In the genomic region with DNA sequence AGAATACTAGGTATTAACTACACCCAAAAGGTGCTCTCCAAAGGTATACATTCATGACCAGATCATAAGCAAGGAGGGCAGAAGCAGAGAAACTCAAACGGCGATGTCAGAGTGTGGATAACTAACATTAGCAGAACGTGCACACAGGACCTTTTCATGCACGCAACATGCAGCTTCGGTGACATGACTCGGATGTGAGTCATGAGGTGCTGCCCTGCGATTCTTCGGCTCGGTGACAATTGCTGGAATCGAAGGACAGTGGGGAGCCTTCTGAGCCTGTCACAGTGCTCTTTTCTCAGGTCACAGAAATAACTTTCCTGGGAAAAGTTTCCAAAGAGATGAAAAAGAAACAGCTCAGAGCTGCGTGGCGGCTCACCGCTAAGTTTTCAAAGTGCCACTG, we compare ENCODE assay signal across 1 cellular context.
A peak's percentile ranks its signal among the peaks of the same experiment; 100 is the strongest.
TF ChIP-seq lines count a peak whose summit lies in the region.

No MANE protein-coding gene starts in this region.

TF ChIP-seq in HepG2, 621 proteins besides CTCF, POLR2A, EP300 and RAD21 (continued from another document):
- TF ChIP-seq, protein P1, sequence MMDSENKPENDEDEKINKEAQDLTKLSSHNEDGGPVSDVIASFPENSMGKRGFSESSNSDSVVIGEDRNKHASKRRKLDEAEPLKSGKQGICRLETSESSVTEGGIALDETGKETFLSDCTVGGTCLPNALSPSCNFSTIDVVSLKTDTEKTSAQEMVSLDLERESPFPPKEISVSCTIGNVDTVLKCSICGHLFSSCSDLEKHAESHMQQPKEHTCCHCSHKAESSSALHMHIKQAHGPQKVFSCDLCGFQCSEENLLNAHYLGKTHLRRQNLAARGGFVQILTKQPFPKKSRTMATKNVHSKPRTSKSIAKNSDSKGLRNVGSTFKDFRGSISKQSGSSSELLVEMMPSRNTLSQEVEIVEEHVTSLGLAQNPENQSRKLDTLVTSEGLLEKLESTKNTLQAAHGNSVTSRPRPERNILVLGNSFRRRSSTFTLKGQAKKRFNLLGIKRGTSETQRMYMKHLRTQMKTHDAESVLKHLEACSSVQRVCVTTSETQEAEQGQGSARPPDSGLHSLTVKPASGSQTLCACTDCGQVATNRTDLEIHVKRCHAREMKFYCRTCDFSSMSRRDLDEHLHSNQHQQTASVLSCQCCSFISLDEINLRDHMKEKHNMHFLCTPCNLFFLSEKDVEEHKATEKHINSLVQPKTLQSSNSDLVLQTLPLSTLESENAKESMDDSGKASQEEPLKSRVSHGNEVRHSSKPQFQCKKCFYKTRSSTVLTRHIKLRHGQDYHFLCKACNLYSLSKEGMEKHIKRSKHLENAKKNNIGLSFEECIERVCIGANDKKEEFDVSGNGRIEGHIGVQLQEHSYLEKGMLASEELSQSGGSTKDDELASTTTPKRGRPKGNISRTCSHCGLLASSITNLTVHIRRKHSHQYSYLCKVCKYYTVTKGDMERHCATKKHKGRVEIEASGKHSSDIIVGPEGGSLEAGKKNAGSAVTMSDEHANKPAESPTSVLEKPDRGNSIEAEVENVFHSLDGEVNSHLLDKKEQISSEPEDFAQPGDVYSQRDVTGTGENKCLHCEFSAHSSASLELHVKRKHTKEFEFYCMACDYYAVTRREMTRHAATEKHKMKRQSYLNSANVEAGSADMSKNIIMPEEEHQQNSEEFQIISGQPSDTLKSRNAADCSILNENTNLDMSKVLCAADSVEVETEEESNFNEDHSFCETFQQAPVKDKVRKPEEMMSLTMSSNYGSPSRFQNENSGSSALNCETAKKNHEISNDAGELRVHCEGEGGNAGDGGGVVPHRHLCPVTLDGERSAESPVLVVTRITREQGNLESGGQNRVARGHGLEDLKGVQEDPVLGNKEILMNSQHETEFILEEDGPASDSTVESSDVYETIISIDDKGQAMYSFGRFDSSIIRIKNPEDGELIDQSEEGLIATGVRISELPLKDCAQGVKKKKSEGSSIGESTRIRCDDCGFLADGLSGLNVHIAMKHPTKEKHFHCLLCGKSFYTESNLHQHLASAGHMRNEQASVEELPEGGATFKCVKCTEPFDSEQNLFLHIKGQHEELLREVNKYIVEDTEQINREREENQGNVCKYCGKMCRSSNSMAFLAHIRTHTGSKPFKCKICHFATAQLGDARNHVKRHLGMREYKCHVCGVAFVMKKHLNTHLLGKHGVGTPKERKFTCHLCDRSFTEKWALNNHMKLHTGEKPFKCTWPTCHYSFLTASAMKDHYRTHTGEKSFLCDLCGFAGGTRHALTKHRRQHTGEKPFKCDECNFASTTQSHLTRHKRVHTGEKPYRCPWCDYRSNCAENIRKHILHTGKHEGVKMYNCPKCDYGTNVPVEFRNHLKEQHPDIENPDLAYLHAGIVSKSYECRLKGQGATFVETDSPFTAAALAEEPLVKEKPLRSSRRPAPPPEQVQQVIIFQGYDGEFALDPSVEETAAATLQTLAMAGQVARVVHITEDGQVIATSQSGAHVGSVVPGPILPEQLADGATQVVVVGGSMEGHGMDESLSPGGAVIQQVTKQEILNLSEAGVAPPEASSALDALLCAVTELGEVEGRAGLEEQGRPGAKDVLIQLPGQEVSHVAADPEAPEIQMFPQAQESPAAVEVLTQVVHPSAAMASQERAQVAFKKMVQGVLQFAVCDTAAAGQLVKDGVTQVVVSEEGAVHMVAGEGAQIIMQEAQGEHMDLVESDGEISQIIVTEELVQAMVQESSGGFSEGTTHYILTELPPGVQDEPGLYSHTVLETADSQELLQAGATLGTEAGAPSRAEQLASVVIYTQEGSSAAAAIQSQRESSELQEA (CRISPR knock-in tag; IDR thresholded peaks at IDR 0.05; ENCODE audit: not compliant biosample characterization): no peak
- TF ChIP-seq FOSL2 (CRISPR knock-in tag; IDR thresholded peaks at IDR 0.05) (peak; percentile 92), RXRB (CRISPR knock-in tag; IDR thresholded peaks at IDR 0.05; ENCODE audit: borderline replicate concordance) (no peak), FOXA3 (CRISPR knock-in tag; IDR thresholded peaks at IDR 0.05) (peak; percentile 17; the same call in 1 of the 2 replicates), SAP130 (CRISPR knock-in tag; IDR thresholded peaks at IDR 0.05; ENCODE audit: low read depth) (peak; percentile 21; the same call in 1 of the 2 replicates), ZNF333 (CRISPR knock-in tag; IDR thresholded peaks at IDR 0.05; ENCODE audit: borderline replicate concordance) (no peak), XRCC5 (optimal IDR thresholded peaks at IDR 0.05; ENCODE audit: low read length) (peak; percentile 33), TCF12 (IDR thresholded peaks at IDR 0.05) (no peak), TCF12 (CRISPR knock-in tag; IDR thresholded peaks at IDR 0.05) (no peak), BHLHE40 (IDR thresholded peaks at IDR 0.05; ENCODE audit: low read length) (peak; percentile 69), KDM2A (CRISPR knock-in tag; IDR thresholded peaks at IDR 0.05; ENCODE audit: borderline replicate concordance, low read depth) (0 out of 2 replicates have a peak, but pooled peaks have one; percentile 30)
- TF ChIP-seq, protein P2, sequence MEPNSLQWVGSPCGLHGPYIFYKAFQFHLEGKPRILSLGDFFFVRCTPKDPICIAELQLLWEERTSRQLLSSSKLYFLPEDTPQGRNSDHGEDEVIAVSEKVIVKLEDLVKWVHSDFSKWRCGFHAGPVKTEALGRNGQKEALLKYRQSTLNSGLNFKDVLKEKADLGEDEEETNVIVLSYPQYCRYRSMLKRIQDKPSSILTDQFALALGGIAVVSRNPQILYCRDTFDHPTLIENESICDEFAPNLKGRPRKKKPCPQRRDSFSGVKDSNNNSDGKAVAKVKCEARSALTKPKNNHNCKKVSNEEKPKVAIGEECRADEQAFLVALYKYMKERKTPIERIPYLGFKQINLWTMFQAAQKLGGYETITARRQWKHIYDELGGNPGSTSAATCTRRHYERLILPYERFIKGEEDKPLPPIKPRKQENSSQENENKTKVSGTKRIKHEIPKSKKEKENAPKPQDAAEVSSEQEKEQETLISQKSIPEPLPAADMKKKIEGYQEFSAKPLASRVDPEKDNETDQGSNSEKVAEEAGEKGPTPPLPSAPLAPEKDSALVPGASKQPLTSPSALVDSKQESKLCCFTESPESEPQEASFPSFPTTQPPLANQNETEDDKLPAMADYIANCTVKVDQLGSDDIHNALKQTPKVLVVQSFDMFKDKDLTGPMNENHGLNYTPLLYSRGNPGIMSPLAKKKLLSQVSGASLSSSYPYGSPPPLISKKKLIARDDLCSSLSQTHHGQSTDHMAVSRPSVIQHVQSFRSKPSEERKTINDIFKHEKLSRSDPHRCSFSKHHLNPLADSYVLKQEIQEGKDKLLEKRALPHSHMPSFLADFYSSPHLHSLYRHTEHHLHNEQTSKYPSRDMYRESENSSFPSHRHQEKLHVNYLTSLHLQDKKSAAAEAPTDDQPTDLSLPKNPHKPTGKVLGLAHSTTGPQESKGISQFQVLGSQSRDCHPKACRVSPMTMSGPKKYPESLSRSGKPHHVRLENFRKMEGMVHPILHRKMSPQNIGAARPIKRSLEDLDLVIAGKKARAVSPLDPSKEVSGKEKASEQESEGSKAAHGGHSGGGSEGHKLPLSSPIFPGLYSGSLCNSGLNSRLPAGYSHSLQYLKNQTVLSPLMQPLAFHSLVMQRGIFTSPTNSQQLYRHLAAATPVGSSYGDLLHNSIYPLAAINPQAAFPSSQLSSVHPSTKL (CRISPR knock-in tag; IDR thresholded peaks at IDR 0.05): peak; percentile 22; the same call in 1 of the 2 replicates
